Comparison of ENCODE assay signal across 27 cellular contexts in genomic region chr3:53949541-53949940, GRCh38. TPM values are rescaled to one million over a fixed set of nuclear protein-coding genes. Genes with fewer than 3 reads are reported as not detected.
A peak's percentile ranks its signal among the peaks of the same experiment; 100 is the strongest.
DNase-seq lines count a peak whose midpoint lies in the region; ATAC-seq and FAIRE-seq lines count a peak whose summit lies in the region.
"Had no signal": no experiment of that assay in that cellular context is flagged by ENCODE, and none has a peak within 500 bp of the region (broad histone marks: within the 10 kb centered on the region; RNA-seq: fewer than 3 reads in every experiment).

No MANE protein-coding gene starts in this region.

- ATAC-seq in T-helper 17 cell, result no peak
- ATAC-seq in activated naive CD8-positive, alpha-beta T cell treated with anti-CD3 and anti-CD28 coated beads, Interleukin-2, amount 50 U/mL, for 24 hours, result no peak
- ATAC-seq: activated T-cell treated with anti-CD3 and anti-CD28 coated beads, Interleukin-2, amount 50 U/mL, for 72 hours; esophagus mucosa; stimulated activated naive CD8-positive, alpha-beta T cell treated with anti-CD3 and anti-CD28 coated beads, Interleukin-15, Interleukin-2, amounts not matched to agents 100 U/mL and 50 U/mL, for 24 hours had no signal

- no peak overlapping the region for H3K4me3 Mint-ChIP-seq in T-helper 17 cell
- H3K4me3 Mint-ChIP-seq in activated naive CD8-positive, alpha-beta T cell treated with anti-CD3 and anti-CD28 coated beads, Interleukin-2, amount 50 U/mL, for 24 hours, result no peak overlapping the region
- H3K4me3 Mint-ChIP-seq: activated naive CD4-positive, alpha-beta T cell treated with anti-CD3 and anti-CD28 coated beads, Interleukin-2, amount 50 U/mL, for 24 hours; activated T-cell treated with anti-CD3 and anti-CD28 coated beads, Interleukin-2, amount 50 U/mL, for 72 hours; CD4-positive, alpha-beta memory T cell had no signal

- no peaks in the 10 kb centered on the region for H3K36me3 ChIP-seq in HAP-1 (replicated peaks)
- H3K36me3 ChIP-seq: neutrophil, tibial artery had no signal

- H3K36me3 Mint-ChIP-seq in T-helper 17 cell (ENCODE audit: low read depth), result peaks cover 3% of the 10 kb centered on the region
- no peaks in the 10 kb centered on the region for H3K36me3 Mint-ChIP-seq in activated naive CD8-positive, alpha-beta T cell treated with anti-CD3 and anti-CD28 coated beads, Interleukin-2, amount 50 U/mL, for 24 hours (ENCODE audit: low read depth)
- H3K36me3 Mint-ChIP-seq: activated naive CD4-positive, alpha-beta T cell treated with anti-CD3 and anti-CD28 coated beads, Interleukin-2, amount 50 U/mL, for 24 hours; CD4-positive, alpha-beta memory T cell had no signal

- FAIRE-seq in GM19239 (lab: Jason Lieb, UNC), result no peak
- FAIRE-seq: astrocyte, GM12892, H54, HTR-8/SVneo, RCC 7860 had no signal

- H3K27me3 Mint-ChIP-seq in T-helper 17 cell, result peaks cover 9% of the 10 kb centered on the region
- peaks cover under 1% of the 10 kb centered on the region for H3K27me3 Mint-ChIP-seq in activated naive CD8-positive, alpha-beta T cell treated with anti-CD3 and anti-CD28 coated beads, Interleukin-2, amount 50 U/mL, for 24 hours

- H3K9me3 Mint-ChIP-seq in activated naive CD8-positive, alpha-beta T cell treated with anti-CD3 and anti-CD28 coated beads, Interleukin-2, amount 50 U/mL, for 24 hours, result peaks cover 25% of the 10 kb centered on the region

- no peak overlapping the region for H3K4me3 ChIP-seq in HAP-1
- H3K4me3 ChIP-seq: smooth muscle cell, tibial artery had no signal

- in situ Hi-C loops in HAP-1 (cut with MboI; ENCODE audit: low sequenced_read_pairs), result loop anchor here (25.0 kb wide), 2 partner anchors 413 to 888 kb away; no protein-coding TSS in a partner anchor

- H3K4me1 ChIP-seq in HAP-1, result no peaks in the 10 kb centered on the region
- H3K4me1 ChIP-seq: tibial artery had no signal

- no peaks in the 10 kb centered on the region for H3K27me3 ChIP-seq in HAP-1 (ENCODE audit: low read depth)

- peak overlapping the region; percentile 3 for H3K27ac Mint-ChIP-seq in T-helper 17 cell
- no peak overlapping the region for H3K27ac Mint-ChIP-seq in activated naive CD8-positive, alpha-beta T cell treated with anti-CD3 and anti-CD28 coated beads, Interleukin-2, amount 50 U/mL, for 24 hours
- H3K27ac Mint-ChIP-seq: activated naive CD4-positive, alpha-beta T cell treated with anti-CD3 and anti-CD28 coated beads, Interleukin-2, amount 50 U/mL, for 24 hours; activated T-cell treated with anti-CD3 and anti-CD28 coated beads, Interleukin-2, amount 50 U/mL, for 72 hours; CD4-positive, alpha-beta memory T cell had no signal

- H3K4me1 Mint-ChIP-seq in T-helper 17 cell, result no peaks in the 10 kb centered on the region
- H3K4me1 Mint-ChIP-seq in activated naive CD8-positive, alpha-beta T cell treated with anti-CD3 and anti-CD28 coated beads, Interleukin-2, amount 50 U/mL, for 24 hours, result no peaks in the 10 kb centered on the region
- H3K4me1 Mint-ChIP-seq: activated naive CD4-positive, alpha-beta T cell treated with anti-CD3 and anti-CD28 coated beads, Interleukin-2, amount 50 U/mL, for 24 hours; CD4-positive, alpha-beta memory T cell had no signal

- peaks cover 8% of the 10 kb centered on the region for H3K9me3 ChIP-seq in HAP-1
- H3K9me3 ChIP-seq in T-helper 17 cell (ENCODE audit: control insufficient read depth, low read length, poor library complexity, severe bottlenecking), result peaks cover 6% of the 10 kb centered on the region

- DNase-seq in HAP-1 (ENCODE audit: low spot score in 2 of 2), result peak; percentile 15 to 68
- DNase-seq in NCI-H146 (lab: John Stamatoyannopoulos, UW), result peak; percentile 70
- DNase-seq in NCI-H510A (lab: John Stamatoyannopoulos, UW), result peak; percentile 4
- DNase-seq in T-helper 17 cell, result no peak
- DNase-seq in activated naive CD8-positive, alpha-beta T cell treated with anti-CD3 and anti-CD28 coated beads, Interleukin-2, amount 50 U/mL, for 24 hours, result no peak
- DNase-seq in HuH-7.5 (ENCODE audit: low spot score), result no peak
- no peak for DNase-seq in GM19239 (ENCODE audit: insufficient read length, low spot score)
- DNase-seq in GOT3 (lab: John Stamatoyannopoulos, UW), result no peak
- DNase-seq: activated CD4-positive, alpha-beta T cell treated with anti-CD3 and anti-CD28 coated beads for 1 hour; activated T-cell treated with anti-CD3 and anti-CD28 coated beads, Interleukin-2, amount 50 U/mL, for 72 hours; CD4-positive, alpha-beta memory T cell; cerebellar nuclear complex; DMS79 treated with DMSO at 0.1 percent for 48 hours; effector CD8-positive, alpha-beta T cell; mammary epithelial cell; stimulated activated CD4-positive, alpha-beta T cell treated with anti-CD3 and anti-CD28 coated beads, Interleukin-2, amount 100 ng/mL, for 48 hours; stimulated activated naive CD8-positive, alpha-beta T cell treated with anti-CD3 and anti-CD28 coated beads, Interleukin-15, Interleukin-2, amounts not matched to agents 100 U/mL and 50 U/mL, for 24 hours; tibial artery had no signal

RNA-seq across cellular contexts. Expression of gene SELENOK, which starts 57.9 kb away (rescaled TPM):
- total RNA-seq in T-helper 17 cell, result 100 to 1,000 TPM; 114 to 121 TPM

Comparison
In these comparisons a context has a peak if more than half of its experiments do, and no peak if none do; other contexts are left out.
1. DNase-seq: peak in HAP-1 (2 of 2), NCI-H146 (single experiment) and NCI-H510A (single experiment); none in T-helper 17 cell (0 of 3), activated naive CD8-positive, alpha-beta T cell treated with anti-CD3 and anti-CD28 coated beads, Interleukin-2, amount 50 U/mL, for 24 hours (single experiment), HuH-7.5 (single experiment), GM19239 (single experiment) and GOT3 (single experiment).